14 cellular contexts compared by ENCODE assay signal in the genomic region with DNA sequence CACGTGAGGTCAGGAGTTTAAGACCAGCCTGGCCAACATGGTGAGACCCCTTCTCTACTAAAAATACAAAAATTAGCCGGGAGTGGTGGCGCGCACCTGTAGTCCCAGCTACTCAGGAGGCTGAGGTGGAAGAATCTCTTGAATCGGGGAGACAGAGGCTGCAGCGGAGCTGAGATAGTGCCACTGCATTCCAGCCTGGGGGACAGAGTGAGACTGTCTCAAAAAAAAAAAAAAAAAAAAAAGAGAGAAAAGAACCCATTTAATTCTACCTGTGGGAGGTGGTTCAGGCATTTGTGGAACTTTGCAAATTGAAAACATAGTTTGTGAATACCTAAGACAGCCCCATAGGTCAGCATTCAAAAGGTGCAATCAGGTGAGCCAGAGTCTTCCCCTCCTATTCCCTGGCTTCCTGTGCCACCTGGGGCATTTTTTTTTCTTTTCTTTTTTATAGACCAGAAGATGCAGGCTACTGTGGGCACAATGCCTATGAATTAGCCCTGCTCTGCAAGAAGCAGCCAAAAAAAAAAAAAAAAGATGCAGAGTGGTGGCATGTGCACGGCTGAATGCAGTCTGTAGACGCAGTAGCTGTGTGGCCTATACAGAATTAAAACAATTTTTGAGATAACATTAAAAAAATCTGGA. TPM values are rescaled to one million over a fixed set of nuclear protein-coding genes. Genes with fewer than 3 reads are reported as not detected.
DNase-seq lines count a peak whose midpoint lies in the region; TF ChIP-seq lines count a peak whose summit lies in the region.
"Had no signal": no experiment of that assay in that cellular context is flagged by ENCODE, and none has a peak within 500 bp of the region (broad histone marks: within the 10 kb centered on the region; RNA-seq: fewer than 3 reads in every experiment).

No MANE protein-coding gene starts in this region.

- no peak overlapping the region for H3K4me3 Mint-ChIP-seq in dendritic cell treated with granulocyte-macrophage colony-stimulating factor and Interleukin-4, amounts not matched to agents 40 ng/mL and 50 ng/mL, for 4 days
- H3K4me3 Mint-ChIP-seq in neural crest cell, result no peak overlapping the region

- no peaks in the 10 kb centered on the region for H3K9me3 Mint-ChIP-seq in dendritic cell treated with granulocyte-macrophage colony-stimulating factor and Interleukin-4, amounts not matched to agents 40 ng/mL and 50 ng/mL, for 4 days
- H3K9me3 Mint-ChIP-seq in neural crest cell, result no peaks in the 10 kb centered on the region

- intact Hi-C loops in dendritic cell treated with granulocyte-macrophage colony-stimulating factor and Interleukin-4, amounts not matched to agents 40 ng/mL and 50 ng/mL, for 4 days (cut with micrococcal nuclease), result no loop called here
- intact Hi-C loops in dorsolateral prefrontal cortex (cut with DNase I), result no loop called here

- H3K27me3 ChIP-seq in HUES48 (ENCODE audit: control insufficient read depth, insufficient read depth, low read length) (no peaks in the 10 kb centered on the region), dorsolateral prefrontal cortex (peaks cover 0 to 2% (median 0%) of the 10 kb centered on the region in 45 donors)

- peaks cover 35% of the 10 kb centered on the region for H3K27me3 Mint-ChIP-seq in dendritic cell treated with granulocyte-macrophage colony-stimulating factor and Interleukin-4, amounts not matched to agents 40 ng/mL and 50 ng/mL, for 4 days
- no peaks in the 10 kb centered on the region for H3K27me3 Mint-ChIP-seq in neural crest cell (ENCODE audit: low read depth)

- peak overlapping the region; percentile 61 for H3K27ac Mint-ChIP-seq in dendritic cell treated with granulocyte-macrophage colony-stimulating factor and Interleukin-4, amounts not matched to agents 40 ng/mL and 50 ng/mL, for 4 days
- peak overlapping the region; percentile 27 for H3K27ac Mint-ChIP-seq in neural crest cell (ENCODE audit: unreplicated experiment)

- peaks cover 64% of the 10 kb centered on the region for H3K4me1 ChIP-seq in ES-I3 (ENCODE audit: insufficient read depth, low read length)
- H3K4me1 ChIP-seq in HUES48 (ENCODE audit: control insufficient read depth, insufficient read depth, low read length), result peaks cover 67% of the 10 kb centered on the region

- peaks cover 33% of the 10 kb centered on the region for H3K4me1 Mint-ChIP-seq in dendritic cell treated with granulocyte-macrophage colony-stimulating factor and Interleukin-4, amounts not matched to agents 40 ng/mL and 50 ng/mL, for 4 days (ENCODE audit: low read depth)
- peaks cover 56% of the 10 kb centered on the region for H3K4me1 Mint-ChIP-seq in neural crest cell

- H3K36me3 Mint-ChIP-seq in dendritic cell treated with granulocyte-macrophage colony-stimulating factor and Interleukin-4, amounts not matched to agents 40 ng/mL and 50 ng/mL, for 4 days (ENCODE audit: low read depth), result no peaks in the 10 kb centered on the region
- no peaks in the 10 kb centered on the region for H3K36me3 Mint-ChIP-seq in neural crest cell (ENCODE audit: low read depth)

- H3K4me3 ChIP-seq in HUES48 (ENCODE audit: low read depth, low read length) (no peak overlapping the region), dorsolateral prefrontal cortex (no peak overlapping the region)
- H3K4me3 ChIP-seq: HAP-1 had no signal

- H3K9me3 ChIP-seq in ES-I3 (ENCODE audit: control insufficient read depth, insufficient read depth, low read length) (no peaks in the 10 kb centered on the region), HUES48 (ENCODE audit: control insufficient read depth, insufficient read depth, low read length) (no peaks in the 10 kb centered on the region)
- H3K9me3 ChIP-seq: HAP-1 had no signal

- TF ChIP-seq CTCF in neural crest cell (conservative IDR thresholded peaks at IDR 0.05), result no peak
- no peak for TF ChIP-seq CTCF in dorsolateral prefrontal cortex (IDR thresholded peaks at IDR 0.05 in 54 of 56, conservative IDR thresholded peaks at IDR 0.05 in 2 of 56; ENCODE audit: low read depth in 1 of 56, partially characterized antibody in 56 of 56)

- H3K36me3 ChIP-seq in ES-I3 (ENCODE audit: insufficient read depth, low read length) (no peaks in the 10 kb centered on the region), HUES48 (ENCODE audit: control insufficient read depth, insufficient read depth, low read length) (no peaks in the 10 kb centered on the region)

- H3K27ac ChIP-seq in HUES48 (ENCODE audit: low read depth, low read length), result peak overlapping the region; percentile 76
- H3K27ac ChIP-seq in dorsolateral prefrontal cortex, result no peak overlapping the region
- H3K27ac ChIP-seq: C4-2B had no signal

- H3K9ac ChIP-seq in ES-I3 (ENCODE audit: low read depth, low read length), result peak overlapping the region; percentile 7; the same call in 1 of the 2 replicates
- H3K9ac ChIP-seq in HUES48 (ENCODE audit: low read depth, low read length), result no peak overlapping the region

- DNase-seq in neural crest cell (ENCODE audit: low read depth, low spot score) (no peak), RPMI8226 (no peak), middle frontal gyrus (ENCODE audit: extremely low spot score, low spot score) (no peak), dorsolateral prefrontal cortex (no peak)
- DNase-seq: DMS 273 treated with DMSO at 0.1 percent for 48 hours, NCI-H1417, NCI-H187 treated with DMSO at 0.1 percent for 48 hours, NCI-H510A, NCI-H774 had no signal

RNA-seq across cellular contexts. Expression of gene SOCS3, which starts 9.1 kb away (rescaled TPM):
- total RNA-seq in neural crest cell (5.4 and 6.1 TPM in 2 replicates), dorsolateral prefrontal cortex (100 to 1,000 TPM in 6 of 120 experiments, 10 to 100 TPM in 80, 1 to 10 TPM in 34; 1.7 to 175 (median 17.1) TPM)

RNA-seq across cellular contexts. Expression of gene PGS1, which starts 9.5 kb away (rescaled TPM):
- 42.7 and 52.0 TPM in 2 replicates for total RNA-seq in neural crest cell
- 10 to 100 TPM; 40.3 to 89.2 (median 57.6) TPM for total RNA-seq in dorsolateral prefrontal cortex
